Comparison of ENCODE assay signal across 36 cellular contexts in genomic region chr3:138093721-138094120, GRCh38. TPM values are rescaled to one million over a fixed set of nuclear protein-coding genes. Genes with fewer than 3 reads are reported as not detected.
"Had no signal": no experiment of that assay in that cellular context is flagged by ENCODE, and none has a peak within 500 bp of the region (broad histone marks: within the 10 kb centered on the region; RNA-seq: fewer than 3 reads in every experiment).

No MANE protein-coding gene starts in this region.

- H3K27me3 Mint-ChIP-seq: brain had no signal

- H3K27ac Mint-ChIP-seq: activated CD4-positive, alpha-beta memory T cell treated with anti-CD3 and anti-CD28 coated beads for 36 hours; activated CD4-positive, alpha-beta T cell treated with anti-CD3 and anti-CD28 coated beads for 36 hours; activated CD4-positive, alpha-beta T cell treated with anti-CD3 and anti-CD28 coated beads, Interleukin-2, amount 10 ng/mL, durations not matched to agents 24 days and 14 days; activated CD8-positive, alpha-beta memory T cell treated with anti-CD3 and anti-CD28 coated beads, Interleukin-2, amount 10 ng/mL, durations not matched to agents 7 days and 5 days; activated CD8-positive, alpha-beta T cell treated with anti-CD3 and anti-CD28 coated beads, Interleukin-2, amount 10 ng/mL, durations not matched to agents 7 days and 5 days; activated naive CD4-positive, alpha-beta T cell treated with anti-CD3 and anti-CD28 coated beads for 36 hours; activated naive CD4-positive, alpha-beta T cell treated with anti-CD3 and anti-CD28 coated beads, Interleukin-2, amount 50 U/mL, for 24 hours; activated naive CD8-positive, alpha-beta T cell treated with anti-CD3 and anti-CD28 coated beads, Interleukin-2, amount 10 ng/mL, durations not matched to agents 7 days and 5 days; activated T-helper 1 cell treated with anti-CD3 and anti-CD28 coated beads, Interleukin-12 subunit alpha, Interleukin-12 subunit beta, Interleukin-2, Interleukin-4 antibody, amounts not matched to agents 30 ng/mL and 10 ng/mL and 1 ng/mL, durations not matched to agents 14 hours and 24 hours and 36 hours; activated T-helper 2 cell treated with anti-CD3 and anti-CD28 coated beads, Interferon-gamma antibody, Interleukin-2, Interleukin-4, amounts not matched to agents 10 μg/mL and 5 μg/mL and 100 μg/mL, durations not matched to agents 14 hours and 24 hours and 36 hours; brain; effector memory CD8-positive, alpha-beta T cell had no signal

- DNase-seq: activated CD4-positive, alpha-beta memory T cell treated with anti-CD3 and anti-CD28 coated beads for 36 hours; activated CD4-positive, alpha-beta T cell treated with anti-CD3 and anti-CD28 coated beads for 36 hours; activated CD4-positive, alpha-beta T cell treated with anti-CD3 and anti-CD28 coated beads, Interleukin-2, amount 10 ng/mL, durations not matched to agents 24 days and 14 days; activated CD4-positive, CD25-positive, alpha-beta regulatory T cell; activated CD4-positive, CD25-positive, alpha-beta regulatory T cell treated with anti-CD3 and anti-CD28 coated beads, Interleukin-2, amount 50 U/mL, for 72 hours; activated CD8-positive, alpha-beta memory T cell treated with anti-CD3 and anti-CD28 coated beads, Interleukin-2, amount 10 ng/mL, durations not matched to agents 7 days and 5 days; activated CD8-positive, alpha-beta memory T cell treated with anti-CD3 and anti-CD28 coated beads, Interleukin-2, amount 50 U/mL, for 4 hours; activated CD8-positive, alpha-beta T cell treated with anti-CD3 and anti-CD28 coated beads, Interleukin-2, amount 10 ng/mL, durations not matched to agents 7 days and 5 days; activated effector memory CD4-positive, alpha-beta T cell treated with anti-CD3 and anti-CD28 coated beads, Interleukin-2, amount 50 U/mL, for 16 hours; activated naive CD4-positive, alpha-beta T cell treated with anti-CD3 and anti-CD28 coated beads for 36 hours; activated naive CD8-positive, alpha-beta T cell treated with anti-CD3 and anti-CD28 coated beads, Interleukin-2, amount 10 ng/mL, durations not matched to agents 7 days and 5 days; activated T-cell treated with anti-CD3 and anti-CD28 coated beads, Interleukin-2, amount 50 U/mL, for 1 hour; activated T-cell treated with anti-CD3 and anti-CD28 coated beads, Interleukin-2, amount 50 U/mL, for 48 hours; amniotic stem cell; anterior cingulate cortex; cortex of kidney; dermis blood vessel endothelial cell; effector CD4-positive, alpha-beta T cell; effector memory CD8-positive, alpha-beta T cell; erythroblast; foreskin fibroblast; head of caudate nucleus; T-helper 2 cell had no signal

- H3K9me3 ChIP-seq: esophagus muscularis mucosa had no signal

- H3K27ac ChIP-seq: esophagus muscularis mucosa had no signal

- FAIRE-seq: bronchial epithelial cell, colon, frontal cortex had no signal

- H3K27me3 ChIP-seq: esophagus muscularis mucosa had no signal

- H3K4me3 Mint-ChIP-seq: activated CD4-positive, alpha-beta memory T cell treated with anti-CD3 and anti-CD28 coated beads for 36 hours; activated CD4-positive, alpha-beta T cell treated with anti-CD3 and anti-CD28 coated beads for 36 hours; activated CD4-positive, alpha-beta T cell treated with anti-CD3 and anti-CD28 coated beads, Interleukin-2, amount 10 ng/mL, durations not matched to agents 24 days and 14 days; activated CD8-positive, alpha-beta memory T cell treated with anti-CD3 and anti-CD28 coated beads, Interleukin-2, amount 10 ng/mL, durations not matched to agents 7 days and 5 days; activated CD8-positive, alpha-beta T cell treated with anti-CD3 and anti-CD28 coated beads, Interleukin-2, amount 10 ng/mL, durations not matched to agents 7 days and 5 days; activated naive CD4-positive, alpha-beta T cell treated with anti-CD3 and anti-CD28 coated beads for 36 hours; activated naive CD4-positive, alpha-beta T cell treated with anti-CD3 and anti-CD28 coated beads, Interleukin-2, amount 50 U/mL, for 24 hours; activated naive CD8-positive, alpha-beta T cell treated with anti-CD3 and anti-CD28 coated beads, Interleukin-2, amount 10 ng/mL, durations not matched to agents 7 days and 5 days; activated T-helper 1 cell treated with anti-CD3 and anti-CD28 coated beads, Interleukin-12 subunit alpha, Interleukin-12 subunit beta, Interleukin-2, Interleukin-4 antibody, amounts not matched to agents 30 ng/mL and 10 ng/mL and 1 ng/mL, durations not matched to agents 14 hours and 24 hours and 36 hours; brain; central memory CD8-positive, alpha-beta T cell; effector memory CD8-positive, alpha-beta T cell had no signal

- H3K36me3 Mint-ChIP-seq: activated CD4-positive, alpha-beta memory T cell treated with anti-CD3 and anti-CD28 coated beads for 36 hours; activated CD8-positive, alpha-beta memory T cell treated with anti-CD3 and anti-CD28 coated beads, Interleukin-2, amount 10 ng/mL, durations not matched to agents 7 days and 5 days; activated naive CD4-positive, alpha-beta T cell treated with anti-CD3 and anti-CD28 coated beads, Interleukin-2, amount 50 U/mL, for 24 hours had no signal

- H3K9me3 Mint-ChIP-seq: activated CD4-positive, alpha-beta T cell treated with anti-CD3 and anti-CD28 coated beads, Interleukin-2, amount 10 ng/mL, durations not matched to agents 24 days and 14 days; activated naive CD4-positive, alpha-beta T cell treated with anti-CD3 and anti-CD28 coated beads for 36 hours; activated naive CD4-positive, alpha-beta T cell treated with anti-CD3 and anti-CD28 coated beads, Interleukin-2, amount 50 U/mL, for 24 hours; activated naive CD8-positive, alpha-beta T cell treated with anti-CD3 and anti-CD28 coated beads, Interleukin-2, amount 10 ng/mL, durations not matched to agents 7 days and 5 days; activated T-helper 1 cell treated with anti-CD3 and anti-CD28 coated beads, Interleukin-12 subunit alpha, Interleukin-12 subunit beta, Interleukin-2, Interleukin-4 antibody, amounts not matched to agents 30 ng/mL and 10 ng/mL and 1 ng/mL, durations not matched to agents 14 hours and 24 hours and 36 hours; activated T-helper 2 cell treated with anti-CD3 and anti-CD28 coated beads, Interferon-gamma antibody, Interleukin-2, Interleukin-4, amounts not matched to agents 10 μg/mL and 5 μg/mL and 100 μg/mL, durations not matched to agents 14 hours and 24 hours and 36 hours; central memory CD8-positive, alpha-beta T cell; effector memory CD8-positive, alpha-beta T cell had no signal

- H3K4me1 ChIP-seq: esophagus muscularis mucosa had no signal

- H3K4me1 Mint-ChIP-seq: activated CD4-positive, alpha-beta T cell treated with anti-CD3 and anti-CD28 coated beads for 36 hours; activated CD8-positive, alpha-beta memory T cell treated with anti-CD3 and anti-CD28 coated beads, Interleukin-2, amount 10 ng/mL, durations not matched to agents 7 days and 5 days; activated naive CD4-positive, alpha-beta T cell treated with anti-CD3 and anti-CD28 coated beads, Interleukin-2, amount 50 U/mL, for 24 hours; brain; central memory CD8-positive, alpha-beta T cell had no signal

- H3K4me3 ChIP-seq: esophagus muscularis mucosa had no signal

- ATAC-seq: activated CD4-positive, alpha-beta T cell treated with anti-CD3 and anti-CD28 coated beads for 36 hours; activated CD8-positive, alpha-beta memory T cell treated with anti-CD3 and anti-CD28 coated beads, Interleukin-2, amount 10 ng/mL, durations not matched to agents 7 days and 5 days; activated CD8-positive, alpha-beta T cell treated with anti-CD3 and anti-CD28 coated beads, Interleukin-2, amount 10 ng/mL, durations not matched to agents 7 days and 5 days; effector memory CD8-positive, alpha-beta T cell had no signal

RNA-seq across cellular contexts. Expression of gene DZIP1L, which starts 21.7 kb away (rescaled TPM):
- total RNA-seq: activated CD4-positive, alpha-beta memory T cell treated with anti-CD3 and anti-CD28 coated beads for 36 hours; activated CD4-positive, alpha-beta T cell treated with anti-CD3 and anti-CD28 coated beads for 36 hours; activated CD4-positive, alpha-beta T cell treated with anti-CD3 and anti-CD28 coated beads, Interleukin-2, amount 10 ng/mL, durations not matched to agents 24 days and 14 days; activated CD8-positive, alpha-beta T cell treated with anti-CD3 and anti-CD28 coated beads, Interleukin-2, amount 10 ng/mL, durations not matched to agents 7 days and 5 days; activated naive CD4-positive, alpha-beta T cell treated with anti-CD3 and anti-CD28 coated beads for 36 hours had no signal

RNA-seq across cellular contexts. Expression of gene A4GNT, which starts 38.5 kb away (rescaled TPM):
- total RNA-seq: activated CD4-positive, alpha-beta memory T cell treated with anti-CD3 and anti-CD28 coated beads for 36 hours; activated CD4-positive, alpha-beta T cell treated with anti-CD3 and anti-CD28 coated beads for 36 hours; activated CD4-positive, alpha-beta T cell treated with anti-CD3 and anti-CD28 coated beads, Interleukin-2, amount 10 ng/mL, durations not matched to agents 24 days and 14 days; activated CD8-positive, alpha-beta memory T cell treated with anti-CD3 and anti-CD28 coated beads for 36 hours; activated CD8-positive, alpha-beta memory T cell treated with anti-CD3 and anti-CD28 coated beads, Interleukin-2, amount 10 ng/mL, durations not matched to agents 7 days and 5 days; activated CD8-positive, alpha-beta T cell treated with anti-CD3 and anti-CD28 coated beads, Interleukin-2, amount 10 ng/mL, durations not matched to agents 7 days and 5 days; activated naive CD4-positive, alpha-beta T cell treated with anti-CD3 and anti-CD28 coated beads for 36 hours; activated naive CD8-positive, alpha-beta T cell treated with anti-CD3 and anti-CD28 coated beads, Interleukin-2, amount 10 ng/mL, durations not matched to agents 7 days and 5 days; activated T-helper 1 cell treated with anti-CD3 and anti-CD28 coated beads, Interleukin-12 subunit alpha, Interleukin-12 subunit beta, Interleukin-2, Interleukin-4 antibody, amounts not matched to agents 30 ng/mL and 10 ng/mL and 1 ng/mL, durations not matched to agents 14 hours and 24 hours and 36 hours; activated T-helper 2 cell treated with anti-CD3 and anti-CD28 coated beads, Interferon-gamma antibody, Interleukin-2, Interleukin-4, amounts not matched to agents 10 μg/mL and 5 μg/mL and 100 μg/mL, durations not matched to agents 14 hours and 24 hours and 36 hours; bronchial epithelial cell; cardiac septum; cerebellum; dermis blood vessel endothelial cell; esophagus muscularis mucosa; frontal cortex; T-helper 1 cell treated with Interleukin-12 subunit alpha and Interleukin-12 subunit beta and Interleukin-4 antibody, amounts not matched to agents 30 ng/mL and 1 ng/mL, for 36 hours had no signal
